15 cellular contexts compared by ENCODE assay signal in the genomic region with DNA sequence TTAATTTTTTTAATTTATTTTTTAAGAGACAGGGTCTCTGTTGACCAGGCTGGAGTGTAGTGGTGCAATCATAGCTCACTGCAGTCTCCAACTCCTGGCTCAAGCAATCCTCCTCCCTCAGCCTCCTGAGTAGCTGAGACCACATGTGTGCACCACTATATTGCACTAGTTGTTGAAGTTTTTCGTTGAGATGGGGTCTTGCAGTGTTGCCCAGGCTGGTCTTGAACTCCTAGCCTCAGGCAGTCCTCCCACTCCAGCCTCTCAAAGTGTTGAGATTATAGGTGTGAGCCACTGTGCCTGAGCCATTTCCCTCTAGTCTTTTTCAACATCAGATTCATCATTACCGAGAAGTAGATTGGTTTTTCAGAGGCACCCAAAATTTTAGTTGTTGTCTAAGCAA.
DNase-seq lines count a peak whose midpoint lies in the region; ATAC-seq and TF ChIP-seq lines count a peak whose summit lies in the region.
"Had no signal": no experiment of that assay in that cellular context is flagged by ENCODE, and none has a peak within 500 bp of the region (broad histone marks: within the 10 kb centered on the region; RNA-seq: fewer than 3 reads in every experiment).

No MANE protein-coding gene starts in this region.

- H2BK12ac ChIP-seq in mesenchymal stem cell (ENCODE audit: low read length in 2 of 2): peak overlapping the region in 1 of 2 experiments; percentile 68

- no peak overlapping the region for H2AFZ ChIP-seq in IMR-90 (replicated peaks; ENCODE audit: low read length, poor library complexity)
- H2AFZ ChIP-seq in mesenchymal stem cell (ENCODE audit: low read depth, low read length): no peak overlapping the region

- BruUV-seq in IMR-90 (replicated peaks; lab: Mats Ljungman, UMichigan): no TSS peak

- no peaks in the 10 kb centered on the region for H4K20me1 ChIP-seq in IMR-90 (ENCODE audit: insufficient read depth, low read length)

- H2BK20ac ChIP-seq in IMR-90 (ENCODE audit: low read depth, low read length): peak overlapping the region; percentile 78

- no peak overlapping the region for H3K4me3 ChIP-seq in IMR-90 (ENCODE audit: insufficient read depth, low read depth, low read length)
- H3K4me3 ChIP-seq in ascending aorta: no peak overlapping the region
- H3K4me3 ChIP-seq in mesenchymal stem cell (ENCODE audit: insufficient read depth in 1 of 2, low read depth in 1 of 2, low read length in 2 of 2): no peak overlapping the region
- no peak overlapping the region for H3K4me3 ChIP-seq in thoracic aorta
- no peak overlapping the region for H3K4me3 ChIP-seq in WERI-Rb-1 (ENCODE audit: low read depth, low read length)
- H3K4me3 ChIP-seq: Peyer's patch had no signal

- intact Hi-C loops in IMR-90 (cut with micrococcal nuclease): loop anchor here (2.0 to 5.0 kb wide), 4 partner anchors 165 to 338 kb away; a partner anchor contains a TSS
- intact Hi-C loops in ascending aorta (cut with DNase I): loop anchor here (1.0 to 2.0 kb wide), 2 partner anchors 234 to 245 kb away; no protein-coding TSS in a partner anchor

- no peak overlapping the region for H3K56ac ChIP-seq in IMR-90 (ENCODE audit: extremely low read depth, insufficient read depth, low read length)

- POLR2A ChIA-PET in IMR-90 (lab: Charles Lee; ENCODE audit: unreplicated experiment): no interaction called here

- peak overlapping the region; percentile 74 for H3K4ac ChIP-seq in IMR-90 (ENCODE audit: low read depth, low read length)
- no peak overlapping the region for H3K4ac ChIP-seq in mesenchymal stem cell (ENCODE audit: low read depth in 1 of 2, low read length in 2 of 2)

- H4K8ac ChIP-seq in IMR-90 (ENCODE audit: low read depth in 2 of 2, low read length in 2 of 2) (peak overlapping the region; percentile 32 to 45; a peak in 2 of 4 replicates), mesenchymal stem cell (ENCODE audit: low read length) (no peak overlapping the region)

- H4K91ac ChIP-seq in IMR-90 (ENCODE audit: insufficient read depth, low read depth, low read length) (peak overlapping the region; percentile 79), mesenchymal stem cell (ENCODE audit: low read length) (no peak overlapping the region)

- peak overlapping the region; percentile 14; the same call in 1 of the 2 replicates for H4K5ac ChIP-seq in IMR-90 (ENCODE audit: low read depth, low read length)

- DNase-seq in IMR-90: no peak
- no peak for DNase-seq in ascending aorta (ENCODE audit: low spot score in 2 of 2)
- no peak for DNase-seq in mesenchymal stem cell
- no peak for DNase-seq in thoracic aorta (ENCODE audit: low spot score)
- no peak for DNase-seq in activated effector memory CD4-positive, alpha-beta T cell treated with anti-CD3 and anti-CD28 coated beads, Interleukin-2, amount 50 U/mL, for 16 hours
- no peak for DNase-seq in AG08396 (ENCODE audit: low spot score)
- DNase-seq in WERI-Rb-1: no peak
- DNase-seq: Calu3, GF-D8, GOT3, NCI-H2171, NCI-H226, Peyer's patch, SHP77 treated with DMSO at 0.1 percent for 48 hours had no signal

- no peak for TF ChIP-seq RAD21 in IMR-90 (IDR thresholded peaks at IDR 0.05; ENCODE audit: low read length)

- H3K4me1 ChIP-seq in IMR-90 (ENCODE audit: control insufficient read depth, insufficient read depth, low read length): peaks cover 17% of the 10 kb centered on the region
- H3K4me1 ChIP-seq in ascending aorta: peaks cover 0 to 7% of the 10 kb centered on the region in 2 donors
- H3K4me1 ChIP-seq in mesenchymal stem cell (ENCODE audit: control insufficient read depth, insufficient read depth, low read depth, low read length): peaks cover 23% of the 10 kb centered on the region
- peaks cover 0 to 14% of the 10 kb centered on the region in 2 donors for H3K4me1 ChIP-seq in thoracic aorta (ENCODE audit: control insufficient read depth in 1 of 2, low read depth in 2 of 2)
- H3K4me1 ChIP-seq: Peyer's patch had no signal

- no peak overlapping the region; the same call in 2 of the 3 replicates for H2BK15ac ChIP-seq in IMR-90 (ENCODE audit: low read depth, low read length)
- no peak overlapping the region for H2BK15ac ChIP-seq in mesenchymal stem cell (ENCODE audit: low read depth, poor library complexity, severe bottlenecking)

- peak overlapping the region; percentile 8; the same call in 1 of the 2 replicates for H3K27ac ChIP-seq in IMR-90 (ENCODE audit: insufficient read depth, low read length)
- peak overlapping the region; percentile 58 to 59 for H3K27ac ChIP-seq in ascending aorta
- H3K27ac ChIP-seq in mesenchymal stem cell (ENCODE audit: low read length, poor library complexity, severe bottlenecking): peak overlapping the region; percentile 55
- H3K27ac ChIP-seq in thoracic aorta: peak overlapping the region; percentile 13 to 59
- H3K27ac ChIP-seq in WERI-Rb-1: no peak overlapping the region
- H3K27ac ChIP-seq: Peyer's patch had no signal

- no CpG with 5 or more reads among the region's 2 CpGs for WGBS in IMR-90 (ENCODE audit: extremely low coverage in 2 of 2, insufficient read length in 1 of 2), 2 experiments
- 90% methylated on average over 2 of the region's 2 CpGs for WGBS in mesenchymal stem cell

- no peak overlapping the region for H2AK9ac ChIP-seq in IMR-90 (replicated peaks; ENCODE audit: low read depth, low read length, poor library complexity)

- CTCF ChIA-PET in IMR-90 (lab: Yijun Ruan, JAX): interaction anchor here (1.0 to 3.5 kb wide), 10 partner anchors 13 to 623 kb away, joined by 3 to 26 read pairs (median 6); no protein-coding TSS in a partner anchor

- peak overlapping the region; percentile 54; the same call in 1 of the 2 replicates for H3K23ac ChIP-seq in IMR-90 (ENCODE audit: low read depth, low read length)
- H3K23ac ChIP-seq in mesenchymal stem cell (ENCODE audit: low read length in 2 of 2): no peak overlapping the region

- H3K9ac ChIP-seq in IMR-90 (ENCODE audit: low read depth, low read length) (no peak overlapping the region; the same call in 1 of the 2 replicates), mesenchymal stem cell (ENCODE audit: low read length) (no peak overlapping the region)

- peak overlapping the region; percentile 56 for H3K14ac ChIP-seq in IMR-90 (replicated peaks; ENCODE audit: low read depth, low read length)
- no peak overlapping the region for H3K14ac ChIP-seq in mesenchymal stem cell (ENCODE audit: low read length in 2 of 2)

- ATAC-seq in IMR-90 (ENCODE audit: low read depth) (no peak), thoracic aorta (ENCODE audit: insufficient number of reproducible peaks, low FRiP score, low read depth) (no peak)
- ATAC-seq: SK-N-SH treated with all-trans-retinoic acid at 6 μM for 48 hours had no signal

- H2AK5ac ChIP-seq in IMR-90 (ENCODE audit: low read depth, low read length) (peak overlapping the region; percentile 74), mesenchymal stem cell (ENCODE audit: low read length, severe bottlenecking) (no peak overlapping the region)

- H2BK120ac ChIP-seq in IMR-90 (ENCODE audit: low read depth, low read length) (peak overlapping the region; percentile 50), mesenchymal stem cell (ENCODE audit: low read depth, low read length) (no peak overlapping the region)

- H3K18ac ChIP-seq in IMR-90 (ENCODE audit: low read depth, low read length): peak overlapping the region; percentile 3; the same call in 1 of the 2 replicates
- H3K18ac ChIP-seq in mesenchymal stem cell (ENCODE audit: low read depth in 1 of 2, low read length in 2 of 2): peak overlapping the region in 1 of 2 experiments; percentile 61

- no peaks in the 10 kb centered on the region for H3K27me3 ChIP-seq in IMR-90 (ENCODE audit: control insufficient read depth, insufficient read depth, low read length)
- H3K27me3 ChIP-seq in ascending aorta: no peaks in the 10 kb centered on the region
- H3K27me3 ChIP-seq in mesenchymal stem cell (ENCODE audit: control insufficient read depth in 1 of 2, insufficient read depth in 1 of 2, low read length in 2 of 2): no peaks in the 10 kb centered on the region
- H3K27me3 ChIP-seq in thoracic aorta (replicated peaks; ENCODE audit: insufficient read depth): no peaks in the 10 kb centered on the region
- H3K27me3 ChIP-seq in WERI-Rb-1 (ENCODE audit: insufficient read depth, low read depth, severe bottlenecking): no peaks in the 10 kb centered on the region
- H3K27me3 ChIP-seq: Peyer's patch had no signal

- dilution Hi-C loops in IMR-90 (cut with HindIII; ENCODE audit: low sequenced_read_pairs, unreplicated experiment): no loop called here

- TF ChIP-seq POLR2A in IMR-90 (IDR thresholded peaks at IDR 0.05; ENCODE audit: low read depth, low read length): no peak

- in situ Hi-C loops in IMR-90 (cut with MboI; ENCODE audit: low sequenced_read_pairs): loop anchor here (10.0 kb wide), 1 partner anchor 229 kb away; no protein-coding TSS in a partner anchor

- H3K4me2 ChIP-seq in IMR-90 (ENCODE audit: low read depth, low read length): no peak overlapping the region
- no peak overlapping the region for H3K4me2 ChIP-seq in mesenchymal stem cell (ENCODE audit: low read length, poor library complexity, severe bottlenecking)

- peaks cover 16% of the 10 kb centered on the region for H3K9me1 ChIP-seq in IMR-90 (ENCODE audit: insufficient read depth, low read length)

- TF ChIP-seq CTCF in IMR-90 (conservative IDR thresholded peaks at IDR 0.05; ENCODE audit: low read depth, low read length): no peak
- no peak for TF ChIP-seq CTCF in ascending aorta (IDR thresholded peaks at IDR 0.05)
- no peak for TF ChIP-seq CTCF in thoracic aorta (IDR thresholded peaks at IDR 0.05)
- no peak for TF ChIP-seq CTCF in WERI-Rb-1 (IDR thresholded peaks at IDR 0.05; ENCODE audit: low read depth, low read length)

- no peaks in the 10 kb centered on the region for H3K9me3 ChIP-seq in IMR-90 (ENCODE audit: control insufficient read depth, insufficient read depth, low read length)
- H3K9me3 ChIP-seq in ascending aorta: no peaks in the 10 kb centered on the region
- H3K9me3 ChIP-seq in mesenchymal stem cell (ENCODE audit: control insufficient read depth, low read length): no peaks in the 10 kb centered on the region
- H3K9me3 ChIP-seq in thoracic aorta: no peaks in the 10 kb centered on the region
- peaks cover 2% of the 10 kb centered on the region for H3K9me3 ChIP-seq in WERI-Rb-1 (ENCODE audit: severe bottlenecking)
- H3K9me3 ChIP-seq: Peyer's patch had no signal

- H3K36me3 ChIP-seq in IMR-90 (ENCODE audit: control insufficient read depth, insufficient read depth, low read length) (peaks cover 9% of the 10 kb centered on the region), ascending aorta (peaks cover 7 to 13% of the 10 kb centered on the region in 2 donors), mesenchymal stem cell (ENCODE audit: control insufficient read depth in 1 of 2, insufficient read depth in 2 of 2, low read depth in 1 of 2, low read length in 2 of 2) (peaks cover 0 to 4% of the 10 kb centered on the region in 2 experiments), thoracic aorta (peaks cover 8% of the 10 kb centered on the region), WERI-Rb-1 (no peaks in the 10 kb centered on the region)
- H3K36me3 ChIP-seq: Peyer's patch had no signal

- peak overlapping the region; percentile 61 for H2BK5ac ChIP-seq in IMR-90 (ENCODE audit: low read depth, low read length, poor library complexity, severe bottlenecking)
- H2BK5ac ChIP-seq in mesenchymal stem cell (ENCODE audit: low read depth, low read length, poor library complexity, severe bottlenecking): no peak overlapping the region

- H3K79me1 ChIP-seq in IMR-90 (ENCODE audit: low read depth in 1 of 2, low read length in 2 of 2) (peaks cover 15 to 29% of the 10 kb centered on the region in 2 experiments), mesenchymal stem cell (replicated peaks; ENCODE audit: low read length, poor library complexity, severe bottlenecking) (peaks cover 5% of the 10 kb centered on the region)
